In the genomic region with DNA sequence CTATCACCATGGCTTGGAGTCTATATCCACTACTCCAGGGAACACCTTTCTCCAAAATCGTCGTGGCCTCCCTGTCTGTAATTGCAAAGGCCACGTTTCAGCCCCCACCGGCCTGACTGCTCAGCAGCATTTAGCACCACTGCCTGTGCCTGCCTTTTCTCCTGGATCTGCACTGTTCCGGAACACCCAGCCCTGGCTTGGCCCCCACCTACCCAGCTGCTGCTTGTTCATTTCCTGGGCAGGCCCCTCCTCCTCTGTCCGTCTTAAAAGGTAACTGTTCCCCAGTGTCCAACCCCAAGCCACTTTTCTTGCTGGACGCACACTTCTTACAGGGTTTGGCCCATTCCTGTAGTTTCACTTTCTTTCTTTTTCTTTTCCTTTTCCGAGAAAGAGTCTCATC, we compare ENCODE assay signal across 13 cellular contexts. TPM values are rescaled to one million over a fixed set of nuclear protein-coding genes. Genes with fewer than 3 reads are reported as not detected.
A peak's percentile ranks its signal among the peaks of the same experiment; 100 is the strongest.
DNase-seq lines count a peak whose midpoint lies in the region; ATAC-seq, FAIRE-seq and TF ChIP-seq lines count a peak whose summit lies in the region.
"Had no signal": no experiment of that assay in that cellular context is flagged by ENCODE, and none has a peak within 500 bp of the region (broad histone marks: within the 10 kb centered on the region; RNA-seq: fewer than 3 reads in every experiment).

No MANE protein-coding gene starts in this region.

- CTCF ChIA-PET in A549 (lab: Yijun Ruan, JAX), result interaction anchor here (0.9 to 2.3 kb wide), 6 partner anchors 11 to 195 kb away, joined by 3 to 9 read pairs (median 3); partner anchors contain the start of genes DNAAF3 and TMEM190

- no peak overlapping the region for H3K4me3 ChIP-seq in A549
- H3K4me3 ChIP-seq: GM12878 had no signal

- ATAC-seq in A549, result peak in 1 of 2 experiments; percentile 6; a peak in 1 of 6 replicates
- no peak for ATAC-seq in HG03457 (IDR thresholded peaks at IDR 0.05; ENCODE audit: unreplicated experiment)
- no peak for ATAC-seq in GM18868 (IDR thresholded peaks at IDR 0.05; ENCODE audit: unreplicated experiment)
- ATAC-seq: GM12878 had no signal

- POLR2A ChIA-PET in A549 (lab: Yijun Ruan, JAX), result interaction anchor here (0.6 to 1.6 kb wide), 5 partner anchors 9 to 219 kb away, joined by 3 to 5 read pairs (median 4); partner anchors contain the start of genes PPP1R12C, PTPRH, SYT5 and UBE2S

- peak overlapping the region; percentile 73 to 90 for H3K27ac ChIP-seq in A549
- peak overlapping the region; percentile 99 for H3K27ac ChIP-seq in epithelial cell of prostate
- H3K27ac ChIP-seq: VCaP had no signal

- no peak for TF ChIP-seq EP300 in A549 (IDR thresholded peaks at IDR 0.05)

- DNase-seq in A549 (ENCODE audit: low read depth in 1 of 2, low spot score in 1 of 2) (no peak), HT1080 (ENCODE audit: low read depth) (peak; percentile 54), epithelial cell of prostate (ENCODE audit: low read depth, low spot score) (no peak), NCI-H2196 treated with DMSO at 0.1 percent for 48 hours (lab: John Stamatoyannopoulos, UW; ENCODE audit: unreplicated experiment) (no peak)
- DNase-seq: activated T-cell treated with anti-CD3 and anti-CD28 coated beads, Interleukin-2, amount 50 U/mL, for 1 hour; AML-193; NCI-H2227 treated with DMSO at 0.1 percent for 48 hours had no signal

- no peak for TF ChIP-seq POLR2A in A549 (IDR thresholded peaks at IDR 0.05; ENCODE audit: low read length)

- WGBS in A549 (ENCODE audit: missing lambda C conversion rate), result 90% methylated on average over 8 of the region's 8 CpGs

- H3K4me1 ChIP-seq in A549, result peaks cover 14% of the 10 kb centered on the region

- no peak for TF ChIP-seq RAD21 in A549 (conservative IDR thresholded peaks at IDR 0.05 in 1 of 2, IDR thresholded peaks at IDR 0.05 in 1 of 2)

- H3K9me3 ChIP-seq in A549, result no peaks in the 10 kb centered on the region

- no peak for TF ChIP-seq CTCF in A549 (IDR thresholded peaks at IDR 0.05)

- H3K4me2 ChIP-seq in A549, result peak overlapping the region; percentile 73

- FAIRE-seq in A549 (lab: Jason Lieb, UNC), result no peak
- FAIRE-seq: GM12878, islet of Langerhans had no signal

TF ChIP-seq in A549, 52 proteins besides CTCF, POLR2A, EP300 and RAD21:
- no peak for TF ChIP-seq GATA3 (IDR thresholded peaks at IDR 0.05; ENCODE audit: borderline replicate concordance)
- TF ChIP-seq, protein P1, sequence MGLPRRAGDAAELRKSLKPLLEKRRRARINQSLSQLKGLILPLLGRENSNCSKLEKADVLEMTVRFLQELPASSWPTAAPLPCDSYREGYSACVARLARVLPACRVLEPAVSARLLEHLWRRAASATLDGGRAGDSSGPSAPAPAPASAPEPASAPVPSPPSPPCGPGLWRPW (IDR thresholded peaks at IDR 0.05), result no peak
- no peak for TF ChIP-seq CHD2 (IDR thresholded peaks at IDR 0.05; ENCODE audit: low read length, partially characterized antibody)
- no peak for TF ChIP-seq RNF2 (IDR thresholded peaks at IDR 0.05; ENCODE audit: borderline replicate concordance, low read depth)
- TF ChIP-seq FOSB (CRISPR knock-in tag; IDR thresholded peaks at IDR 0.05), result no peak
- no peak for TF ChIP-seq CBX2 (IDR thresholded peaks at IDR 0.05; ENCODE audit: borderline replicate concordance, low read depth)
- TF ChIP-seq FOXS1 (CRISPR knock-in tag; IDR thresholded peaks at IDR 0.05), result no peak
- TF ChIP-seq CHD4 (IDR thresholded peaks at IDR 0.05; ENCODE audit: borderline replicate concordance), result no peak
- no peak for TF ChIP-seq EHMT2 (IDR thresholded peaks at IDR 0.05; ENCODE audit: low read depth)
- no peak for TF ChIP-seq MAFK (IDR thresholded peaks at IDR 0.05; ENCODE audit: partially characterized antibody)
- TF ChIP-seq MYC (IDR thresholded peaks at IDR 0.05; ENCODE audit: borderline replicate concordance, low read length), result no peak
- no peak for TF ChIP-seq USF2 (IDR thresholded peaks at IDR 0.05)

RNA-seq across cellular contexts. Expression of gene SYT5, which starts 8.5 kb away (rescaled TPM):
- polyA plus RNA-seq in A549 (2011; rRNA removed) (0.23 and 0.69 TPM in 2 replicates), A549 (2017; fragmentation: RNase III; extraction: RNeasy Plus Mini Kit Qiagen cat#74134 plus additional on column Dnase treatment) (0.43 to 0.65 TPM (median 0.63 TPM) in 3 replicates)
- 0.14 and 0.22 TPM in 2 replicates for polyA plus RNA-seq in A549 (2012; cell fraction: cytosol; rRNA removed)
- polyA plus RNA-seq in A549 (2012; cell fraction: nucleus; rRNA removed), result 1.1 and 1.8 TPM in 2 replicates
- polyA minus RNA-seq in A549 (2011; rRNA and poly(A)+ RNA removed), result 0.08 and 0.44 TPM in 2 replicates
- not detected in 2 replicates for total RNA-seq in HT1080 (2014; rRNA removed; shearing (Covaris generic))
- polyA plus RNA-seq in HT1080 (2015; cell fraction: cytosol; rRNA removed), result not detected in 2 replicates
- 0.31 TPM in 1 of 2 replicates, not detected in the other for polyA plus RNA-seq in HT1080 (2015; cell fraction: nucleus; rRNA removed)
- total RNA-seq: GM12878, H4 had no signal

RNA-seq across cellular contexts. Expression of gene PTPRH, which starts 20.7 kb away (rescaled TPM):
- 4.2 and 5.4 TPM in 2 replicates for polyA plus RNA-seq in A549 (2011; rRNA removed)
- 2.0 and 2.1 TPM in 2 replicates for polyA plus RNA-seq in A549 (2012; cell fraction: cytosol; rRNA removed)
- 2.8 and 3.6 TPM in 2 replicates for polyA plus RNA-seq in A549 (2012; cell fraction: nucleus; rRNA removed)
- polyA plus RNA-seq in A549 (2017; fragmentation: RNase III; extraction: RNeasy Plus Mini Kit Qiagen cat#74134 plus additional on column Dnase treatment), result 1.5 to 1.8 TPM (median 1.6 TPM) in 3 replicates
- polyA minus RNA-seq in A549 (2011; rRNA and poly(A)+ RNA removed), result 12.6 and 17.7 TPM in 2 replicates
- total RNA-seq in HT1080 (2014; rRNA removed; shearing (Covaris generic)), result 0.39 TPM in 1 of 2 replicates, not detected in the other
- polyA plus RNA-seq in HT1080 (2015; cell fraction: cytosol; rRNA removed), result 0.51 and 1.7 TPM in 2 replicates
- polyA plus RNA-seq in HT1080 (2015; cell fraction: nucleus; rRNA removed), result 1.8 and 1.9 TPM in 2 replicates
- polyA plus RNA-seq: GM12878 had no signal

RNA-seq across cellular contexts. Expression of gene DNAAF3, which starts 22.2 kb away (rescaled TPM):
- polyA plus RNA-seq in A549 (2011; rRNA removed) (3.1 and 4.0 TPM in 2 replicates), A549 (2017; fragmentation: RNase III; extraction: RNeasy Plus Mini Kit Qiagen cat#74134 plus additional on column Dnase treatment) (3.7 to 5.4 TPM (median 5.3 TPM) in 3 replicates)
- polyA plus RNA-seq in A549 (2012; cell fraction: cytosol; rRNA removed), result 4.2 and 4.7 TPM in 2 replicates
- 21.3 and 24.1 TPM in 2 replicates for polyA plus RNA-seq in A549 (2012; cell fraction: nucleus; rRNA removed)
- 2.8 and 3.4 TPM in 2 replicates for polyA minus RNA-seq in A549 (2011; rRNA and poly(A)+ RNA removed)
- total RNA-seq in HT1080 (2014; rRNA removed; shearing (Covaris generic)), result 2.0 and 2.2 TPM in 2 replicates
- 1.2 and 1.8 TPM in 2 replicates for polyA plus RNA-seq in HT1080 (2015; cell fraction: cytosol; rRNA removed)
- polyA plus RNA-seq in HT1080 (2015; cell fraction: nucleus; rRNA removed), result 0.62 and 2.6 TPM in 2 replicates
- total RNA-seq: GM12878 had no signal
- polyA plus RNA-seq: GM12878 had no signal

RNA-seq across cellular contexts. Expression of gene TNNI3, which starts 31.1 kb away (rescaled TPM):
- polyA plus RNA-seq in A549 (2011; rRNA removed) (4.0 and 7.8 TPM in 2 replicates), A549 (2017; fragmentation: RNase III; extraction: RNeasy Plus Mini Kit Qiagen cat#74134 plus additional on column Dnase treatment) (6.2 to 7.2 TPM (median 6.5 TPM) in 3 replicates)
- polyA plus RNA-seq in A549 (2012; cell fraction: cytosol; rRNA removed), result 9.2 and 10.6 TPM in 2 replicates
- 6.0 and 6.9 TPM in 2 replicates for polyA plus RNA-seq in A549 (2012; cell fraction: nucleus; rRNA removed)
- polyA minus RNA-seq in A549 (2011; rRNA and poly(A)+ RNA removed), result 0.63 and 1.4 TPM in 2 replicates
- total RNA-seq in HT1080 (2014; rRNA removed; shearing (Covaris generic)), result not detected in 2 replicates
- not detected in 2 replicates for polyA plus RNA-seq in HT1080 (2015; cell fraction: cytosol; rRNA removed)
- polyA plus RNA-seq in HT1080 (2015; cell fraction: nucleus; rRNA removed), result 0.39 TPM in 1 of 2 replicates, not detected in the other
- total RNA-seq: GM12878, H4 had no signal
- polyA plus RNA-seq: GM12878 had no signal

RNA-seq across cellular contexts. Expression of gene TNNT1, which starts 39.6 kb away (rescaled TPM):
- polyA plus RNA-seq in A549 (2011; rRNA removed) (73.0 and 140 TPM in 2 replicates), A549 (2017; fragmentation: RNase III; extraction: RNeasy Plus Mini Kit Qiagen cat#74134 plus additional on column Dnase treatment) (118 to 155 TPM (median 155 TPM) in 3 replicates)
- polyA plus RNA-seq in A549 (2012; cell fraction: cytosol; rRNA removed), result 109 and 136 TPM in 2 replicates
- polyA plus RNA-seq in A549 (2012; cell fraction: nucleus; rRNA removed), result 47.2 and 53.6 TPM in 2 replicates
- polyA minus RNA-seq in A549 (2011; rRNA and poly(A)+ RNA removed), result 18.7 and 22.6 TPM in 2 replicates
- total RNA-seq in HT1080 (2014; rRNA removed; shearing (Covaris generic)), result 28.7 and 33.4 TPM in 2 replicates
- polyA plus RNA-seq in HT1080 (2015; cell fraction: cytosol; rRNA removed), result 26.8 and 30.7 TPM in 2 replicates
- polyA plus RNA-seq in HT1080 (2015; cell fraction: nucleus; rRNA removed), result 5.2 and 10.6 TPM in 2 replicates
